In the genomic region with DNA sequence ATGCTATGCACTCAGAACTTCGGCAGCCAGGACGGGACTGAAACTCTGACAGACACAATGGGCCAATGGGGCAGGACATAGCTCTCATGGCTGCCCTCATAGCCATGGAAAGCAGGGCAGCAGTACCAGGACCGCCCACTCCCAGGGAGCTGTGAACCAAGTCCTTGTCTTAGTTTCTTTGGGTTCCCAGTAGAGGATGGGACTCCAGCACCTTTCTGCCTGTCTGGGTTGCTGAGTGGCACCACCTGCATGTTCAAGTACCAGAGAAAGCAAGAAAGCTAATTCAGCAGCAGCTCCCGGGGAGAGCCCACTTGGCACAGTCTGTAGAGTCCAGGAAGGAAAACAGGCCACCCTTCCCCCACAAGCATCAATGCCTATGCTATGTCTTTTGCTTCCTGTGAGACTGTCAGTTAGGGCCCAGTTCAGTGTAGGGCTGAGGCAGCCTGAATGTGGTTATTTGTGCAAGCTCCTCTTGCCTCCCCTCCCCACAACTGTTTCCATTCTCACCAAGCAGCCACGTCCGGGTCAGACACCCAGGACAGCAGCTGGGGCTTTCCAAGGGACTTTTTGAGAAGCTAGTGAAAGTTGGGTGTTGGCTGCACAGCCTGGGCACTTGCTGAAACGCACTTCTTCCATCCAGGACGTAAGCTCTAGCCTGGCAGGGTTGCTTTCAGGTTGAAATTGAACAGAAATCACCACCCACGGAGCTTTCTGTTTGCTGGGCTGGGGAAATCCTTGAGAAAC, we compare ENCODE assay signal across 8 cellular contexts. TPM values are rescaled to one million over a fixed set of nuclear protein-coding genes. Genes with fewer than 3 reads are reported as not detected.
DNase-seq lines count a peak whose midpoint lies in the region; ATAC-seq, FAIRE-seq and TF ChIP-seq lines count a peak whose summit lies in the region.

No MANE protein-coding gene starts in this region.

- H3K36me3 ChIP-seq in KMS-11 (ENCODE audit: insufficient read depth) (no peaks in the 10 kb centered on the region; the same call in 1 of the 2 replicates), kidney (ENCODE audit: control insufficient read depth in 1 of 2, insufficient read depth in 2 of 2, low read length in 2 of 2) (peaks cover 46 to 47% of the 10 kb centered on the region in 2 donors)

- POLR2A ChIA-PET in activated CD8-positive, alpha-beta T cell treated with anti-CD3 and anti-CD28 coated beads for 36 hours (lab: Charles Lee): interaction anchor here (0.6 to 18.6 kb wide), 12 partner anchors 11 to 1494 kb away, joined by 3 to 1558 read pairs (median 6); partner anchors contain the start of genes HSF5, SUPT4H1 and TSPOAP1

- no peaks in the 10 kb centered on the region for H4K20me1 ChIP-seq in KMS-11 (ENCODE audit: insufficient read depth)

- TF ChIP-seq CTCF in KMS-11 (conservative IDR thresholded peaks at IDR 0.05; ENCODE audit: low read depth, low read length) (no peak), kidney (IDR thresholded peaks at IDR 0.05; ENCODE audit: borderline replicate concordance, extremely low read depth, insufficient read depth) (no peak)
- no peak for TF ChIP-seq CTCF in activated CD8-positive, alpha-beta T cell treated with anti-CD3 and anti-CD28 coated beads for 36 hours (IDR thresholded peaks at IDR 0.05)

- H3K9ac ChIP-seq in KMS-11 (peak overlapping the region; percentile 57; the same call in 1 of the 2 replicates), kidney (ENCODE audit: low read length in 2 of 2) (no peak overlapping the region)

- H3K9me3 ChIP-seq in kidney (ENCODE audit: control insufficient read depth in 1 of 2, low read length in 2 of 2): no peaks in the 10 kb centered on the region

- no peak overlapping the region for H2AFZ ChIP-seq in KMS-11 (ENCODE audit: low read depth)

- peaks cover 83% of the 10 kb centered on the region for H3K79me2 ChIP-seq in KMS-11 (ENCODE audit: insufficient read depth, low read depth)

- no peaks in the 10 kb centered on the region for H3K27me3 Mint-ChIP-seq in activated CD8-positive, alpha-beta T cell treated with anti-CD3 and anti-CD28 coated beads for 36 hours
- no peaks in the 10 kb centered on the region for H3K27me3 Mint-ChIP-seq in stimulated activated memory B cell treated with anti-CD40 and anti-IgM and Interleukin-4, amounts not matched to agents 10 μg/mL and 1 μg/mL and 100 μg/mL, for 72 hours

- peaks cover 53% of the 10 kb centered on the region for H3K4me1 Mint-ChIP-seq in activated CD8-positive, alpha-beta T cell treated with anti-CD3 and anti-CD28 coated beads for 36 hours (ENCODE audit: low read depth)
- peaks cover 80% of the 10 kb centered on the region for H3K4me1 Mint-ChIP-seq in stimulated activated memory B cell treated with anti-CD40 and anti-IgM and Interleukin-4, amounts not matched to agents 10 μg/mL and 1 μg/mL and 100 μg/mL, for 72 hours

- no peak for FAIRE-seq in kidney (lab: Jason Lieb, UNC)

- peak overlapping the region; percentile 95 for H3K4me2 ChIP-seq in KMS-11

- H3K36me3 Mint-ChIP-seq in activated CD8-positive, alpha-beta T cell treated with anti-CD3 and anti-CD28 coated beads for 36 hours (ENCODE audit: low read depth): peaks cover 96% of the 10 kb centered on the region
- H3K36me3 Mint-ChIP-seq in stimulated activated memory B cell treated with anti-CD40 and anti-IgM and Interleukin-4, amounts not matched to agents 10 μg/mL and 1 μg/mL and 100 μg/mL, for 72 hours: peaks cover 68% of the 10 kb centered on the region

- peak; percentile 43 for DNase-seq in Caki2 (ENCODE audit: low read depth)
- peak; percentile 98 for DNase-seq in activated CD8-positive, alpha-beta T cell treated with anti-CD3 and anti-CD28 coated beads for 36 hours
- peak; percentile 73 for DNase-seq in kidney
- no peak for DNase-seq in dedifferentiated amniotic fluid mesenchymal stem cell (ENCODE audit: extremely low spot score)
- no peak for DNase-seq in cerebellar cortex (ENCODE audit: low spot score)

- H3K27ac Mint-ChIP-seq in activated CD8-positive, alpha-beta T cell treated with anti-CD3 and anti-CD28 coated beads for 36 hours: peak overlapping the region; percentile 96
- peak overlapping the region; percentile 100 for H3K27ac Mint-ChIP-seq in stimulated activated memory B cell treated with anti-CD40 and anti-IgM and Interleukin-4, amounts not matched to agents 10 μg/mL and 1 μg/mL and 100 μg/mL, for 72 hours

- H3K4me3 ChIP-seq in KMS-11 (IDR thresholded peaks at IDR 0.05; ENCODE audit: insufficient read depth, low read depth, low read length) (no peak overlapping the region), kidney (ENCODE audit: low read length in 2 of 2) (no peak overlapping the region)

- H3K27ac ChIP-seq in KMS-11 (peak overlapping the region; percentile 96), kidney (ENCODE audit: low read depth in 2 of 2, low read length in 2 of 2) (no peak overlapping the region)

- CTCF ChIA-PET in activated CD8-positive, alpha-beta T cell treated with anti-CD3 and anti-CD28 coated beads for 36 hours (lab: Charles Lee): interaction anchor here (0.8 to 7.9 kb wide), 23 partner anchors 8 to 338 kb away, joined by 3 to 161 read pairs (median 4); partner anchors contain the start of genes HSF5, RNF43, SRSF1 and SUPT4H1

- peak; percentile 81 for ATAC-seq in GM21423 (IDR thresholded peaks at IDR 0.05; ENCODE audit: unreplicated experiment)
- ATAC-seq in activated CD8-positive, alpha-beta T cell treated with anti-CD3 and anti-CD28 coated beads for 36 hours: peak; percentile 78
- ATAC-seq in stimulated activated memory B cell treated with anti-CD40 and anti-IgM and Interleukin-4, amounts not matched to agents 10 μg/mL and 1 μg/mL and 100 μg/mL, for 72 hours: peak; percentile 96

- in situ Hi-C loops in Caki2 (cut with HindIII; ENCODE audit: low pct_unique_long_range_greater_than_20kb, low sequenced_read_pairs): no loop called here

- intact Hi-C loops in activated CD8-positive, alpha-beta T cell treated with anti-CD3 and anti-CD28 coated beads for 36 hours (cut with micrococcal nuclease): loop anchor here (2.0 kb wide), 1 partner anchor 15 kb away; the partner anchor contains the start of gene TSPOAP1
- intact Hi-C loops in kidney (cut with DNase I): no loop called here

- no peaks in the 10 kb centered on the region for H3K9me3 Mint-ChIP-seq in activated CD8-positive, alpha-beta T cell treated with anti-CD3 and anti-CD28 coated beads for 36 hours
- H3K9me3 Mint-ChIP-seq in stimulated activated memory B cell treated with anti-CD40 and anti-IgM and Interleukin-4, amounts not matched to agents 10 μg/mL and 1 μg/mL and 100 μg/mL, for 72 hours: no peaks in the 10 kb centered on the region

- H3K4me1 ChIP-seq in KMS-11 (ENCODE audit: low read depth, poor library complexity, severe bottlenecking) (peaks cover 97% of the 10 kb centered on the region), kidney (ENCODE audit: control insufficient read depth in 1 of 2, insufficient read depth in 1 of 2, low read depth in 1 of 2, low read length in 2 of 2) (peaks cover 0 to 2% of the 10 kb centered on the region in 2 donors)

- H3K4me3 Mint-ChIP-seq in activated CD8-positive, alpha-beta T cell treated with anti-CD3 and anti-CD28 coated beads for 36 hours: peak overlapping the region; percentile 81
- H3K4me3 Mint-ChIP-seq in stimulated activated memory B cell treated with anti-CD40 and anti-IgM and Interleukin-4, amounts not matched to agents 10 μg/mL and 1 μg/mL and 100 μg/mL, for 72 hours: peak overlapping the region; percentile 76

- no peaks in the 10 kb centered on the region for H3K27me3 ChIP-seq in KMS-11 (ENCODE audit: insufficient read depth, low read depth)

RNA-seq across cellular contexts. Expression of gene SUPT4H1, which starts 7.8 kb away (rescaled TPM):
- 54.4 and 57.4 TPM in 2 replicates for total RNA-seq in Caki2 (2014; rRNA removed; shearing (Covaris generic); ENCODE audit: low replicate concordance)
- 100 to 1,000 TPM; 104 to 110 TPM for total RNA-seq in activated CD8-positive, alpha-beta T cell treated with anti-CD3 and anti-CD28 coated beads for 36 hours
- 60.5 TPM for total RNA-seq in kidney
- polyA plus RNA-seq in kidney (ENCODE audit: insufficient read depth, low read depth, low replicate concordance): 129 TPM

RNA-seq across cellular contexts. Expression of gene TSPOAP1, which starts 15.6 kb away (rescaled TPM):
- not detected in 2 replicates for total RNA-seq in Caki2 (2014; rRNA removed; shearing (Covaris generic); ENCODE audit: low replicate concordance)
- total RNA-seq in activated CD8-positive, alpha-beta T cell treated with anti-CD3 and anti-CD28 coated beads for 36 hours: 10 to 100 TPM; 21.1 to 24.1 TPM
- 30.6 TPM for total RNA-seq in kidney
- polyA plus RNA-seq in kidney (ENCODE audit: insufficient read depth, low read depth, low replicate concordance): 12.5 TPM

Comparison
In these comparisons a context has a peak if more than half of its experiments do, and no peak if none do; other contexts are left out.
1. DNase-seq: peak in Caki2 (single experiment), activated CD8-positive, alpha-beta T cell treated with anti-CD3 and anti-CD28 coated beads for 36 hours (single experiment) and kidney (single experiment); none in dedifferentiated amniotic fluid mesenchymal stem cell (single experiment) and cerebellar cortex (single experiment).
2. RNA of gene TSPOAP1, which starts 15.6 kb away (total RNA-seq): 30.6 TPM in kidney (single experiment) and 21.1 to 24.1 TPM in activated CD8-positive, alpha-beta T cell treated with anti-CD3 and anti-CD28 coated beads for 36 hours; not detected in Caki2; every median in the first group is over 10 times any median in the second.
3. Peak in every context shown above with its lines, with median percentiles within 50 percentile points of each other: ATAC-seq.